Comparison of ENCODE assay signal across 1 cellular context in the genomic region with DNA sequence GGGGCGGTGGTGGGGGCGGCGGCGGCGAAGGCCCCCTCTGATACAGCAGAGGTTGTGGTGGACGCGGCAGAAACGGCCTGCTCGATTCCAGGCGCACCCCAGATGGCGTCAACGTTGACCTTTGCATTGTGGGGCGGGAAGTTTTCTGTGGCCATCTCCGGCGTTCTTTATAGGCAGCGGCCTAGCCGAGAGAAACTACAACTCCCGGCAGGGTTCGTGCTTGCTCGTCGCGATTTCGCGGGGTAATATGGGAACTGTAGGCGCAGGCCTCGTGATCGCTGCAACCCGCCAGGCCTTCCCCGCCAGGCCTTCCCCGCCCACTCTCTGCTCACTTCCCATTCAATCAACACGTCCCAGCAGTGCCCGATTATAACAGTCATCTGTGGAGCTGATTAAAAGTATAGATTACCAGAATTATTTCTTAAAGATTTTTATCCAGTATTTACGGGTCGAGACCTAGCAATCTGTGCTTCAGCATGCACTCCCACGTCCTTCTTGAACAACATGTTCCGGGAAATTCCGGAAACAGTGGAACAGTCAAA.
TF ChIP-seq lines count a peak whose summit lies in the region.

TSS of gene BOD1 (minus strand) at position 74 of the 542 bp plus-strand sequence. CDS start 214 bp downstream, outside the sequence.

TF ChIP-seq in K562, 482 proteins besides CTCF, POLR2A, EP300 and RAD21 (continued from another document and continues in another):
- TF ChIP-seq, protein P1, sequence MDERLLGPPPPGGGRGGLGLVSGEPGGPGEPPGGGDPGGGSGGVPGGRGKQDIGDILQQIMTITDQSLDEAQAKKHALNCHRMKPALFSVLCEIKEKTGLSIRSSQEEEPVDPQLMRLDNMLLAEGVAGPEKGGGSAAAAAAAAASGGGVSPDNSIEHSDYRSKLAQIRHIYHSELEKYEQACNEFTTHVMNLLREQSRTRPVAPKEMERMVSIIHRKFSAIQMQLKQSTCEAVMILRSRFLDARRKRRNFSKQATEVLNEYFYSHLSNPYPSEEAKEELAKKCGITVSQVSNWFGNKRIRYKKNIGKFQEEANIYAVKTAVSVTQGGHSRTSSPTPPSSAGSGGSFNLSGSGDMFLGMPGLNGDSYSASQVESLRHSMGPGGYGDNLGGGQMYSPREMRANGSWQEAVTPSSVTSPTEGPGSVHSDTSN (CRISPR knock-in tag; IDR thresholded peaks at IDR 0.05; ENCODE audit: low read depth), result no peak
- TF ChIP-seq, protein P1 (tag; conservative IDR thresholded peaks at IDR 0.05; ENCODE audit: low read depth), result peak; percentile 72
- TF ChIP-seq STAT5A (IDR thresholded peaks at IDR 0.05; ENCODE audit: borderline replicate concordance, low read length) (peak; percentile 9; the same call in 1 of the 2 replicates), SRSF7 (optimal IDR thresholded peaks at IDR 0.05; ENCODE audit: low read depth, low read length) (no peak), CSDE1 (IDR thresholded peaks at IDR 0.05) (peak in 1 of 2 experiments; percentile 87; a peak in 2 of 4 replicates), TFAM (CRISPR knock-in tag; conservative IDR thresholded peaks at IDR 0.05) (no peak), SMARCB1 (IDR thresholded peaks at IDR 0.05; ENCODE audit: insufficient read length, low read depth) (no peak), ZNF174 (CRISPR knock-in tag; IDR thresholded peaks at IDR 0.05) (no peak), ZNF766 (CRISPR knock-in tag; conservative IDR thresholded peaks at IDR 0.05) (peak; percentile 98), MTA2 (IDR thresholded peaks at IDR 0.05; ENCODE audit: low read depth) (no peak), SP2 (IDR thresholded peaks at IDR 0.05; ENCODE audit: extremely low read depth, low read depth, low read length, poor library complexity, severe bottlenecking) (no peak), LCOR (CRISPR knock-in tag; IDR thresholded peaks at IDR 0.05) (0 out of 2 replicates have a peak, but pooled peaks have one; percentile 56), TEAD2 (tag; IDR thresholded peaks at IDR 0.05) (no peak), NR2C2 (CRISPR knock-in tag; IDR thresholded peaks at IDR 0.05) (peak; percentile 97), NR2C2 (tag; IDR thresholded peaks at IDR 0.05) (peak; percentile 99), NFIX (CRISPR knock-in tag; IDR thresholded peaks at IDR 0.05; ENCODE audit: low read depth) (no peak), NR2C1 (IDR thresholded peaks at IDR 0.05) (peak; percentile 95), NR2C1 (tag; IDR thresholded peaks at IDR 0.05) (peak; percentile 98), ZNF316 (IDR thresholded peaks at IDR 0.05) (no peak), PHB2 (IDR thresholded peaks at IDR 0.05; ENCODE audit: low read depth) (no peak), TCFL5 (CRISPR knock-in tag; conservative IDR thresholded peaks at IDR 0.05) (no peak), MTF1 (CRISPR knock-in tag; IDR thresholded peaks at IDR 0.05; ENCODE audit: borderline replicate concordance) (no peak), ZBTB9 (CRISPR knock-in tag; IDR thresholded peaks at IDR 0.05) (peak; percentile 92; the same call in 1 of the 2 replicates), BCOR (IDR thresholded peaks at IDR 0.05) (no peak), ELF4 (CRISPR knock-in tag; IDR thresholded peaks at IDR 0.05) (0 out of 2 replicates have a peak, but pooled peaks have one; percentile 56), MEIS2 (IDR thresholded peaks at IDR 0.05; ENCODE audit: partially characterized antibody) (peak; percentile 89), PRDM10 (IDR thresholded peaks at IDR 0.05; ENCODE audit: partially characterized antibody) (no peak), BDP1 (IDR thresholded peaks at IDR 0.05; ENCODE audit: insufficient read depth, insufficient read length) (no peak), MXI1 (IDR thresholded peaks at IDR 0.05; ENCODE audit: low read depth, low read length) (0 out of 2 replicates have a peak, but pooled peaks have one; percentile 50), POLR3A (IDR thresholded peaks at IDR 0.05; ENCODE audit: borderline replicate concordance, extremely low read depth, insufficient read depth, insufficient read length) (no peak), U2AF1 (optimal IDR thresholded peaks at IDR 0.05; ENCODE audit: low read depth, low read length) (no peak), ZBTB11 (CRISPR knock-in tag; IDR thresholded peaks at IDR 0.05) (peak in 1 of 3 experiments; percentile 85; a peak in 2 of 6 replicates)
- TF ChIP-seq, protein P2, sequence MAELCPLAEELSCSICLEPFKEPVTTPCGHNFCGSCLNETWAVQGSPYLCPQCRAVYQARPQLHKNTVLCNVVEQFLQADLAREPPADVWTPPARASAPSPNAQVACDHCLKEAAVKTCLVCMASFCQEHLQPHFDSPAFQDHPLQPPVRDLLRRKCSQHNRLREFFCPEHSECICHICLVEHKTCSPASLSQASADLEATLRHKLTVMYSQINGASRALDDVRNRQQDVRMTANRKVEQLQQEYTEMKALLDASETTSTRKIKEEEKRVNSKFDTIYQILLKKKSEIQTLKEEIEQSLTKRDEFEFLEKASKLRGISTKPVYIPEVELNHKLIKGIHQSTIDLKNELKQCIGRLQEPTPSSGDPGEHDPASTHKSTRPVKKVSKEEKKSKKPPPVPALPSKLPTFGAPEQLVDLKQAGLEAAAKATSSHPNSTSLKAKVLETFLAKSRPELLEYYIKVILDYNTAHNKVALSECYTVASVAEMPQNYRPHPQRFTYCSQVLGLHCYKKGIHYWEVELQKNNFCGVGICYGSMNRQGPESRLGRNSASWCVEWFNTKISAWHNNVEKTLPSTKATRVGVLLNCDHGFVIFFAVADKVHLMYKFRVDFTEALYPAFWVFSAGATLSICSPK (IDR thresholded peaks at IDR 0.05; ENCODE audit: borderline replicate concordance), result no peak
- TF ChIP-seq, protein P3, sequence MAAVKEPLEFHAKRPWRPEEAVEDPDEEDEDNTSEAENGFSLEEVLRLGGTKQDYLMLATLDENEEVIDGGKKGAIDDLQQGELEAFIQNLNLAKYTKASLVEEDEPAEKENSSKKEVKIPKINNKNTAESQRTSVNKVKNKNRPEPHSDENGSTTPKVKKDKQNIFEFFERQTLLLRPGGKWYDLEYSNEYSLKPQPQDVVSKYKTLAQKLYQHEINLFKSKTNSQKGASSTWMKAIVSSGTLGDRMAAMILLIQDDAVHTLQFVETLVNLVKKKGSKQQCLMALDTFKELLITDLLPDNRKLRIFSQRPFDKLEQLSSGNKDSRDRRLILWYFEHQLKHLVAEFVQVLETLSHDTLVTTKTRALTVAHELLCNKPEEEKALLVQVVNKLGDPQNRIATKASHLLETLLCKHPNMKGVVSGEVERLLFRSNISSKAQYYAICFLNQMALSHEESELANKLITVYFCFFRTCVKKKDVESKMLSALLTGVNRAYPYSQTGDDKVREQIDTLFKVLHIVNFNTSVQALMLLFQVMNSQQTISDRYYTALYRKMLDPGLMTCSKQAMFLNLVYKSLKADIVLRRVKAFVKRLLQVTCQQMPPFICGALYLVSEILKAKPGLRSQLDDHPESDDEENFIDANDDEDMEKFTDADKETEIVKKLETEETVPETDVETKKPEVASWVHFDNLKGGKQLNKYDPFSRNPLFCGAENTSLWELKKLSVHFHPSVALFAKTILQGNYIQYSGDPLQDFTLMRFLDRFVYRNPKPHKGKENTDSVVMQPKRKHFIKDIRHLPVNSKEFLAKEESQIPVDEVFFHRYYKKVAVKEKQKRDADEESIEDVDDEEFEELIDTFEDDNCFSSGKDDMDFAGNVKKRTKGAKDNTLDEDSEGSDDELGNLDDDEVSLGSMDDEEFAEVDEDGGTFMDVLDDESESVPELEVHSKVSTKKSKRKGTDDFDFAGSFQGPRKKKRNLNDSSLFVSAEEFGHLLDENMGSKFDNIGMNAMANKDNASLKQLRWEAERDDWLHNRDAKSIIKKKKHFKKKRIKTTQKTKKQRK (IDR thresholded peaks at IDR 0.05; ENCODE audit: borderline replicate concordance, low read depth, low read length), result no peak
- TF ChIP-seq, protein P4, sequence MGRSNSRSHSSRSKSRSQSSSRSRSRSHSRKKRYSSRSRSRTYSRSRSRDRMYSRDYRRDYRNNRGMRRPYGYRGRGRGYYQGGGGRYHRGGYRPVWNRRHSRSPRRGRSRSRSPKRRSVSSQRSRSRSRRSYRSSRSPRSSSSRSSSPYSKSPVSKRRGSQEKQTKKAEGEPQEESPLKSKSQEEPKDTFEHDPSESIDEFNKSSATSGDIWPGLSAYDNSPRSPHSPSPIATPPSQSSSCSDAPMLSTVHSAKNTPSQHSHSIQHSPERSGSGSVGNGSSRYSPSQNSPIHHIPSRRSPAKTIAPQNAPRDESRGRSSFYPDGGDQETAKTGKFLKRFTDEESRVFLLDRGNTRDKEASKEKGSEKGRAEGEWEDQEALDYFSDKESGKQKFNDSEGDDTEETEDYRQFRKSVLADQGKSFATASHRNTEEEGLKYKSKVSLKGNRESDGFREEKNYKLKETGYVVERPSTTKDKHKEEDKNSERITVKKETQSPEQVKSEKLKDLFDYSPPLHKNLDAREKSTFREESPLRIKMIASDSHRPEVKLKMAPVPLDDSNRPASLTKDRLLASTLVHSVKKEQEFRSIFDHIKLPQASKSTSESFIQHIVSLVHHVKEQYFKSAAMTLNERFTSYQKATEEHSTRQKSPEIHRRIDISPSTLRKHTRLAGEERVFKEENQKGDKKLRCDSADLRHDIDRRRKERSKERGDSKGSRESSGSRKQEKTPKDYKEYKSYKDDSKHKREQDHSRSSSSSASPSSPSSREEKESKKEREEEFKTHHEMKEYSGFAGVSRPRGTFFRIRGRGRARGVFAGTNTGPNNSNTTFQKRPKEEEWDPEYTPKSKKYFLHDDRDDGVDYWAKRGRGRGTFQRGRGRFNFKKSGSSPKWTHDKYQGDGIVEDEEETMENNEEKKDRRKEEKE (IDR thresholded peaks at IDR 0.05; ENCODE audit: borderline replicate concordance in 1 of 2, control insufficient read depth in 1 of 2, low read depth in 2 of 2, low read length in 1 of 2), result no peak
